ENCODE assay signal across 9 cellular contexts in genomic region chr12:4215862-4216541, GRCh38. TPM values are rescaled to one million over a fixed set of nuclear protein-coding genes. Genes with fewer than 3 reads are reported as not detected.
A peak's percentile ranks its signal among the peaks of the same experiment; 100 is the strongest.
DNase-seq lines count a peak whose midpoint lies in the region; ATAC-seq and TF ChIP-seq lines count a peak whose summit lies in the region.
"Had no signal": no experiment of that assay in that cellular context is flagged by ENCODE, and none has a peak within 500 bp of the region (broad histone marks: within the 10 kb centered on the region; RNA-seq: fewer than 3 reads in every experiment).

No MANE protein-coding gene starts in this region.

- no peaks in the 10 kb centered on the region for H3K4me1 ChIP-seq in right atrium auricular region
- no peaks in the 10 kb centered on the region for H3K4me1 ChIP-seq in PC-3 (ENCODE audit: insufficient read depth, low read length)
- H3K4me1 ChIP-seq in SJCRH30 = peaks cover 6% of the 10 kb centered on the region
- peaks cover 0 to 31% (median 0%) of the 10 kb centered on the region in 12 donors for H3K4me1 ChIP-seq in heart left ventricle

- DNase-seq in Right ventricle myocardium inferior (ENCODE audit: missing footprints) = no peak
- no peak for DNase-seq in right atrium auricular region (ENCODE audit: low spot score)
- peak; percentile 23 for DNase-seq in PC-3
- DNase-seq in stimulated activated naive CD8-positive, alpha-beta T cell treated with anti-CD3 and anti-CD28 coated beads, Interleukin-15, amount 100 ng/mL, for 72 hours = peak; percentile 10 to 31
- DNase-seq in NCI-H2227 treated with DMSO at 0.1 percent for 48 hours (lab: John Stamatoyannopoulos, UW) = no peak
- DNase-seq in SJCRH30 = no peak
- DNase-seq in heart left ventricle = no peak

- H3K27me3 ChIP-seq in right atrium auricular region (no peaks in the 10 kb centered on the region), PC-3 (ENCODE audit: low read length) (peaks cover 47% of the 10 kb centered on the region), SJCRH30 (no peaks in the 10 kb centered on the region), heart left ventricle (peaks cover 0 to 7% (median 0%) of the 10 kb centered on the region in 9 donors)

- BruUV-seq in PC-3 (replicated peaks; lab: Mats Ljungman, UMichigan) = no TSS peak

- TF ChIP-seq POLR2A in heart left ventricle (IDR thresholded peaks at IDR 0.05) = no peak

- no peaks in the 10 kb centered on the region for H3F3A ChIP-seq in PC-3 (ENCODE audit: low read length, unreplicated experiment)

- H3K9me3 Mint-ChIP-seq in stimulated activated naive CD8-positive, alpha-beta T cell treated with anti-CD3 and anti-CD28 coated beads, Interleukin-15, amount 100 ng/mL, for 72 hours = no peaks in the 10 kb centered on the region

- POLR2A ChIA-PET in PC-3 (lab: Charles Lee; ENCODE audit: unreplicated experiment) = no interaction called here

- no peak overlapping the region for H3K9ac ChIP-seq in PC-3 (ENCODE audit: low read length)

- no peak overlapping the region for H3K27ac ChIP-seq in right atrium auricular region
- no peak overlapping the region for H3K27ac ChIP-seq in PC-3 (ENCODE audit: low read length)
- no peak overlapping the region for H3K27ac ChIP-seq in SJCRH30
- H3K27ac ChIP-seq in heart left ventricle = peak overlapping the region in 1 of 12 donors; percentile 39
- H3K27ac ChIP-seq: C4-2B had no signal

- H3K36me3 ChIP-seq in right atrium auricular region = no peaks in the 10 kb centered on the region
- no peaks in the 10 kb centered on the region for H3K36me3 ChIP-seq in PC-3 (ENCODE audit: low read depth, low read length)
- no peaks in the 10 kb centered on the region for H3K36me3 ChIP-seq in SJCRH30
- no peaks in the 10 kb centered on the region for H3K36me3 ChIP-seq in heart left ventricle

- H3K4me3 ChIP-seq in right atrium auricular region = no peak overlapping the region
- H3K4me3 ChIP-seq in PC-3 (ENCODE audit: low read length) = no peak overlapping the region
- no peak overlapping the region for H3K4me3 ChIP-seq in SJCRH30
- H3K4me3 ChIP-seq in heart left ventricle = no peak overlapping the region

- H3K4me1 Mint-ChIP-seq in stimulated activated naive CD8-positive, alpha-beta T cell treated with anti-CD3 and anti-CD28 coated beads, Interleukin-15, amount 100 ng/mL, for 72 hours = peaks cover 52% of the 10 kb centered on the region

- peaks cover 6% of the 10 kb centered on the region for H3K27me3 Mint-ChIP-seq in stimulated activated naive CD8-positive, alpha-beta T cell treated with anti-CD3 and anti-CD28 coated beads, Interleukin-15, amount 100 ng/mL, for 72 hours

- H3K4me3 Mint-ChIP-seq in stimulated activated naive CD8-positive, alpha-beta T cell treated with anti-CD3 and anti-CD28 coated beads, Interleukin-15, amount 100 ng/mL, for 72 hours = peak overlapping the region; percentile 74 to 79

- WGBS in heart left ventricle, 4 donors = 77 to 84% (median 81%) methylated on average over 4 of the region's 4 CpGs

- H3K9me3 ChIP-seq in right atrium auricular region (no peaks in the 10 kb centered on the region), PC-3 (ENCODE audit: low read length) (no peaks in the 10 kb centered on the region), SJCRH30 (replicated peaks) (0 out of 2 replicates have a peak, but pooled peaks cover 5% of the 10 kb centered on the region), heart left ventricle (no peaks in the 10 kb centered on the region)

- no peak overlapping the region for H3K4me2 ChIP-seq in PC-3 (ENCODE audit: low read length)

- H3K27ac Mint-ChIP-seq in stimulated activated naive CD8-positive, alpha-beta T cell treated with anti-CD3 and anti-CD28 coated beads, Interleukin-15, amount 100 ng/mL, for 72 hours = peak overlapping the region; percentile 93 to 96

- intact Hi-C loops in Right ventricle myocardium inferior (cut with DNase I) (no loop called here), PC-3 (cut with micrococcal nuclease) (no loop called here), heart left ventricle (cut with DNase I) (no loop called here)

- ATAC-seq in Right ventricle myocardium inferior (peak; percentile 26), HG02759 (IDR thresholded peaks at IDR 0.05; ENCODE audit: unreplicated experiment) (peak; percentile 63), PC-3 (no peak), heart left ventricle (no peak)
- peak; percentile 88 for ATAC-seq in stimulated activated naive CD8-positive, alpha-beta T cell treated with anti-CD3 and anti-CD28 coated beads, Interleukin-15, amount 100 ng/mL, for 72 hours

- CTCF ChIA-PET in PC-3 (lab: Charles Lee) = no interaction called here

- H2AFZ ChIP-seq in PC-3 (ENCODE audit: low read length) = no peak overlapping the region

- no peak for TF ChIP-seq CTCF in right atrium auricular region (IDR thresholded peaks at IDR 0.05)
- no peak for TF ChIP-seq CTCF in PC-3 (conservative IDR thresholded peaks at IDR 0.05; ENCODE audit: low read depth, low read length)
- no peak for TF ChIP-seq CTCF in heart left ventricle (IDR thresholded peaks at IDR 0.05)

- H4K20me1 ChIP-seq in PC-3 (ENCODE audit: low read length) = no peaks in the 10 kb centered on the region

- H3K79me2 ChIP-seq in PC-3 (ENCODE audit: low read length) = no peaks in the 10 kb centered on the region

- H3K9me2 ChIP-seq in PC-3 (replicated peaks; ENCODE audit: low read length) = no peaks in the 10 kb centered on the region

RNA-seq across cellular contexts. Expression of gene CCND2, which starts 57.6 kb away (rescaled TPM):
- 214 TPM for total RNA-seq in Right ventricle myocardium inferior
- total RNA-seq in right atrium auricular region = 100 to 1,000 TPM; 151 to 165 TPM
- not detected in 2 replicates for total RNA-seq in PC-3 (2014; rRNA removed)
- 968 and 987 TPM in 2 replicates for total RNA-seq in SJCRH30 (2014; rRNA removed; shearing (Covaris generic))
- 100 to 1,000 TPM; 157 to 620 (median 219) TPM for total RNA-seq in heart left ventricle
- 10 to 100 TPM; 48.0 to 49.4 TPM for polyA plus RNA-seq in heart left ventricle

Comparison
In these comparisons a context has a peak if more than half of its experiments do, and no peak if none do; other contexts are left out.
1. ATAC-seq: peak in Right ventricle myocardium inferior (single experiment), HG02759 (single experiment) and stimulated activated naive CD8-positive, alpha-beta T cell treated with anti-CD3 and anti-CD28 coated beads, Interleukin-15, amount 100 ng/mL, for 72 hours (single experiment); none in PC-3 (single experiment) and heart left ventricle (0 of 4).
2. DNase-seq: peak in PC-3 (single experiment) and stimulated activated naive CD8-positive, alpha-beta T cell treated with anti-CD3 and anti-CD28 coated beads, Interleukin-15, amount 100 ng/mL, for 72 hours (2 of 2); none in Right ventricle myocardium inferior (single experiment), right atrium auricular region (single experiment), NCI-H2227 treated with DMSO at 0.1 percent for 48 hours (single experiment), SJCRH30 (0 of 2) and heart left ventricle (0 of 5).
3. RNA of gene CCND2, which starts 57.6 kb away (total RNA-seq): 968 to 987 TPM in SJCRH30, 157 to 620 TPM in heart left ventricle, 214 TPM in Right ventricle myocardium inferior (single experiment) and 151 to 165 TPM in right atrium auricular region; not detected in PC-3; every median in the first group is over 100 times any median in the second.